ENCODE assay signal across 19 cellular contexts in the genomic region with DNA sequence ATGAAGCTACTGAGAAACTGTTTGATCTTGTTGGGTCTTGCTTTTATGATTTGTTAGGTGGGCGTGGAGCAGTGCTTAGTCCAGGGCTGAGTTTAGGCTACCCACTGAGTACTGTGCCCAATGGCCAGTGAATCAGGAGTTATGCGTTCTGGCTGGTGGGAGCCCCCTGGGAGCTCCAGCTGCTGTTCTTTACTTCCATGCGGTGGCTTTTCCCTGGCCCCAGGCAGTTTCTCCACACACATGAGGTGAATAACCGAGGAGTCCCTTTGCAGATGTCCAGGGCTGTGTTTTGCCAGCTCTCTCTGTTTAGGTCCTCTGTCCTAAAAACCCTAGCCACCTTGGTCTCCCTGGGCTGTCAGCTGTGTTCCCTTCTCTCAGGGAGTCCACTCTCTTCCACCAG.
A peak's percentile ranks its signal among the peaks of the same experiment; 100 is the strongest.
DNase-seq lines count a peak whose midpoint lies in the region; ATAC-seq and TF ChIP-seq lines count a peak whose summit lies in the region.
"Had no signal": no experiment of that assay in that cellular context is flagged by ENCODE, and none has a peak within 500 bp of the region (broad histone marks: within the 10 kb centered on the region; RNA-seq: fewer than 3 reads in every experiment).

No MANE protein-coding gene starts in this region.

- H3F3A ChIP-seq in SK-N-SH (replicated peaks; ENCODE audit: insufficient read depth), result no peaks in the 10 kb centered on the region

- H3K4me2 ChIP-seq in SK-N-SH, result no peak overlapping the region

- H3K4me3 ChIP-seq in upper lobe of right lung (no peak overlapping the region), SK-N-SH (ENCODE audit: low read depth in 2 of 2, low read length in 1 of 2) (no peak overlapping the region), tibial nerve (no peak overlapping the region)
- H3K4me3 ChIP-seq: gastrocnemius medialis, lower lobe of right lung, psoas muscle had no signal

- POLR2A ChIA-PET in RWPE1 (lab: Yijun Ruan, JAX; ENCODE audit: low non-redundant PET), result no interaction called here
- POLR2A ChIA-PET in SK-N-SH (lab: Yijun Ruan, JAX), result interaction anchor here (0.6 kb wide), 1 partner anchor 34 kb away, joined by 3 read pairs; no protein-coding TSS in a partner anchor

- TF ChIP-seq CTCF in RWPE1 (conservative IDR thresholded peaks at IDR 0.05; ENCODE audit: low read depth), result no peak
- TF ChIP-seq CTCF in glutamatergic neuron (IDR thresholded peaks at IDR 0.05; ENCODE audit: partially characterized antibody, unreplicated experiment), result no peak
- no peak for TF ChIP-seq CTCF in upper lobe of right lung (IDR thresholded peaks at IDR 0.05)
- no peak for TF ChIP-seq CTCF in SK-N-SH (IDR thresholded peaks at IDR 0.05)
- no peak for TF ChIP-seq CTCF in tibial nerve (IDR thresholded peaks at IDR 0.05)

- no peak for ATAC-seq in upper lobe of right lung
- ATAC-seq: gastrocnemius medialis, lower lobe of right lung, psoas muscle had no signal

- no peaks in the 10 kb centered on the region for H3K9me3 Mint-ChIP-seq in activated naive CD4-positive, alpha-beta T cell treated with anti-CD3 and anti-CD28 coated beads, Interleukin-2, amount 50 U/mL, for 24 hours
- H3K9me3 Mint-ChIP-seq in activated naive CD4-positive, alpha-beta T cell treated with anti-CD3 and anti-CD28 coated beads for 36 hours, result no peaks in the 10 kb centered on the region
- peaks cover 3% of the 10 kb centered on the region for H3K9me3 Mint-ChIP-seq in glutamatergic neuron (ENCODE audit: unreplicated experiment)
- H3K9me3 Mint-ChIP-seq: activated T-helper 1 cell treated with anti-CD3 and anti-CD28 coated beads, Interleukin-12 subunit alpha, Interleukin-12 subunit beta, Interleukin-2, Interleukin-4 antibody, amounts not matched to agents 30 ng/mL and 10 ng/mL and 1 ng/mL, durations not matched to agents 14 hours and 24 hours and 36 hours; nephron had no signal

- no peak overlapping the region for H3K4me3 Mint-ChIP-seq in activated naive CD4-positive, alpha-beta T cell treated with anti-CD3 and anti-CD28 coated beads, Interleukin-2, amount 50 U/mL, for 24 hours
- no peak overlapping the region for H3K4me3 Mint-ChIP-seq in activated naive CD4-positive, alpha-beta T cell treated with anti-CD3 and anti-CD28 coated beads for 36 hours
- no peak overlapping the region for H3K4me3 Mint-ChIP-seq in glutamatergic neuron (ENCODE audit: unreplicated experiment)
- H3K4me3 Mint-ChIP-seq: nephron had no signal

- TF ChIP-seq POLR2A in tibial nerve (IDR thresholded peaks at IDR 0.05), result no peak

- no peaks in the 10 kb centered on the region for H3K9me3 ChIP-seq in upper lobe of right lung
- no peaks in the 10 kb centered on the region for H3K9me3 ChIP-seq in SK-N-SH
- H3K9me3 ChIP-seq in tibial nerve, result no peaks in the 10 kb centered on the region
- H3K9me3 ChIP-seq: gastrocnemius medialis, lower lobe of right lung, psoas muscle had no signal

- TF ChIP-seq RAD21 in SK-N-SH (IDR thresholded peaks at IDR 0.05; ENCODE audit: low read length), result no peak

- H3K27me3 ChIP-seq in upper lobe of right lung, result no peaks in the 10 kb centered on the region
- no peaks in the 10 kb centered on the region; the same call in 1 of the 2 replicates for H3K27me3 ChIP-seq in SK-N-SH (ENCODE audit: insufficient read depth)
- no peaks in the 10 kb centered on the region for H3K27me3 ChIP-seq in tibial nerve
- H3K27me3 ChIP-seq: gastrocnemius medialis had no signal

- H3K27me3 Mint-ChIP-seq in activated naive CD4-positive, alpha-beta T cell treated with anti-CD3 and anti-CD28 coated beads, Interleukin-2, amount 50 U/mL, for 24 hours, result no peaks in the 10 kb centered on the region
- H3K27me3 Mint-ChIP-seq in activated naive CD4-positive, alpha-beta T cell treated with anti-CD3 and anti-CD28 coated beads for 36 hours (ENCODE audit: low read depth), result no peaks in the 10 kb centered on the region
- H3K27me3 Mint-ChIP-seq in glutamatergic neuron (ENCODE audit: unreplicated experiment), result peaks cover 3% of the 10 kb centered on the region

- WGBS in SK-N-SH (ENCODE audit: low lambda C conversion rate), result 48% methylated on average over 4 of the region's 4 CpGs
- 56 to 60% methylated on average over 4 of the region's 4 CpGs for WGBS in tibial nerve, 2 donors

- H3K27ac ChIP-seq in RWPE1, result peak overlapping the region; percentile 88
- peak overlapping the region; percentile 87 for H3K27ac ChIP-seq in upper lobe of right lung
- H3K27ac ChIP-seq in SK-N-SH (ENCODE audit: low read depth in 2 of 2, low read length in 1 of 2), result no peak overlapping the region
- H3K27ac ChIP-seq in tibial nerve, result no peak overlapping the region
- H3K27ac ChIP-seq: gastrocnemius medialis, psoas muscle had no signal

- no peak for DNase-seq in activated naive CD4-positive, alpha-beta T cell treated with anti-CD3 and anti-CD28 coated beads for 36 hours
- DNase-seq in RWPE1 (ENCODE audit: low spot score), result no peak
- DNase-seq in glutamatergic neuron, result peak; percentile 56
- DNase-seq in upper lobe of right lung, result no peak
- no peak for DNase-seq in AG20443 (ENCODE audit: low spot score)
- no peak for DNase-seq in SK-N-SH
- no peak for DNase-seq in tibial nerve (ENCODE audit: low spot score in 2 of 2)
- DNase-seq: activated CD4-positive, alpha-beta T cell treated with anti-CD3 and anti-CD28 coated beads for 48 hours; anterior cingulate cortex; gastrocnemius medialis; H7; lower lobe of right lung; NCI-H1694 treated with DMSO at 0.1 percent for 48 hours; NK-92 treated with Interleukin-12 subunit alpha and Interleukin-12 subunit beta, amount 100 ng/mL, for 24 hours; psoas muscle; Right ventricle myocardium superior had no signal

- H3K4me1 Mint-ChIP-seq in activated naive CD4-positive, alpha-beta T cell treated with anti-CD3 and anti-CD28 coated beads, Interleukin-2, amount 50 U/mL, for 24 hours, result peaks cover 76% of the 10 kb centered on the region
- H3K4me1 Mint-ChIP-seq in activated naive CD4-positive, alpha-beta T cell treated with anti-CD3 and anti-CD28 coated beads for 36 hours (ENCODE audit: low read depth), result peaks cover 63% of the 10 kb centered on the region
- H3K4me1 Mint-ChIP-seq in glutamatergic neuron (ENCODE audit: low read depth, unreplicated experiment), result peaks cover 18% of the 10 kb centered on the region

- H3K36me3 ChIP-seq in upper lobe of right lung (no peaks in the 10 kb centered on the region), SK-N-SH (replicated peaks in 1 of 2; ENCODE audit: control insufficient read depth in 1 of 2, insufficient read depth in 2 of 2, low read length in 1 of 2) (no peaks in the 10 kb centered on the region), tibial nerve (no peaks in the 10 kb centered on the region)
- H3K36me3 ChIP-seq: gastrocnemius medialis, lower lobe of right lung had no signal

- no peak overlapping the region for H3K9ac ChIP-seq in SK-N-SH

- H3K36me3 Mint-ChIP-seq in activated naive CD4-positive, alpha-beta T cell treated with anti-CD3 and anti-CD28 coated beads, Interleukin-2, amount 50 U/mL, for 24 hours, result no peaks in the 10 kb centered on the region
- H3K36me3 Mint-ChIP-seq in activated naive CD4-positive, alpha-beta T cell treated with anti-CD3 and anti-CD28 coated beads for 36 hours (ENCODE audit: low read depth), result no peaks in the 10 kb centered on the region
- H3K36me3 Mint-ChIP-seq in glutamatergic neuron (ENCODE audit: unreplicated experiment), result no peaks in the 10 kb centered on the region

- peak overlapping the region; percentile 51 for H3K27ac Mint-ChIP-seq in activated naive CD4-positive, alpha-beta T cell treated with anti-CD3 and anti-CD28 coated beads, Interleukin-2, amount 50 U/mL, for 24 hours
- H3K27ac Mint-ChIP-seq in activated naive CD4-positive, alpha-beta T cell treated with anti-CD3 and anti-CD28 coated beads for 36 hours, result no peak overlapping the region
- no peak overlapping the region for H3K27ac Mint-ChIP-seq in glutamatergic neuron (ENCODE audit: unreplicated experiment)
- H3K27ac Mint-ChIP-seq: nephron had no signal

- no peaks in the 10 kb centered on the region for H4K20me1 ChIP-seq in SK-N-SH (ENCODE audit: insufficient read depth)

- H2AFZ ChIP-seq in SK-N-SH (ENCODE audit: low read depth), result no peak overlapping the region

- no peaks in the 10 kb centered on the region for H3K9me2 ChIP-seq in SK-N-SH

- H3K4me1 ChIP-seq in upper lobe of right lung (peaks cover 33% of the 10 kb centered on the region), SK-N-SH (ENCODE audit: control insufficient read depth in 1 of 2, insufficient read depth in 2 of 2, low read depth in 1 of 2, low read length in 1 of 2) (peaks cover 0 to 19% of the 10 kb centered on the region in 2 experiments; a peak in 1 of 4 replicates), tibial nerve (peaks cover 0 to 32% (median 21%) of the 10 kb centered on the region in 4 donors)
- H3K4me1 ChIP-seq: psoas muscle had no signal

- CTCF ChIA-PET in activated naive CD4-positive, alpha-beta T cell treated with anti-CD3 and anti-CD28 coated beads for 36 hours (lab: Charles Lee), result interaction anchor here (0.8 to 10.5 kb wide), 5 partner anchors 11 to 87 kb away, joined by 3 to 348 read pairs (median 6); no protein-coding TSS in a partner anchor
- CTCF ChIA-PET in RWPE1 (lab: Yijun Ruan, JAX) (interaction anchor here (0.6 to 0.7 kb wide), 2 partner anchors 117 to 231 kb away, joined by 3 to 4 read pairs; no protein-coding TSS in a partner anchor), SK-N-SH (lab: Yijun Ruan, JAX) (interaction anchor here (2.6 to 8.2 kb wide), 2 partner anchors 56 to 225 kb away, joined by 19 to 67 read pairs; no protein-coding TSS in a partner anchor)

- H3K79me2 ChIP-seq in SK-N-SH (ENCODE audit: insufficient read depth), result no peaks in the 10 kb centered on the region

- intact Hi-C loops in activated naive CD4-positive, alpha-beta T cell treated with anti-CD3 and anti-CD28 coated beads for 36 hours (cut with micrococcal nuclease), result no loop called here
- intact Hi-C loops in upper lobe of right lung (cut with DNase I), result no loop called here

- TF ChIP-seq EP300 in SK-N-SH (IDR thresholded peaks at IDR 0.05; ENCODE audit: borderline replicate concordance in 1 of 2, low read depth in 1 of 2, low read length in 1 of 2) (no peak), tibial nerve (IDR thresholded peaks at IDR 0.05) (no peak)

TF ChIP-seq in SK-N-SH, 30 proteins besides CTCF, POLR2A, EP300 and RAD21 (continues in another document):
- TF ChIP-seq CHD2 (IDR thresholded peaks at IDR 0.05; ENCODE audit: low read length, partially characterized antibody), result no peak
- TF ChIP-seq FOSL2 (IDR thresholded peaks at IDR 0.05; ENCODE audit: borderline replicate concordance, low read depth), result no peak
- no peak for TF ChIP-seq FOXM1 (IDR thresholded peaks at IDR 0.05; ENCODE audit: low read depth)
- TF ChIP-seq FOXJ3 (CRISPR knock-in tag; IDR thresholded peaks at IDR 0.05), result no peak
- no peak for TF ChIP-seq TEAD4 (IDR thresholded peaks at IDR 0.05; ENCODE audit: borderline replicate concordance, insufficient read depth)
- TF ChIP-seq, protein P1, sequence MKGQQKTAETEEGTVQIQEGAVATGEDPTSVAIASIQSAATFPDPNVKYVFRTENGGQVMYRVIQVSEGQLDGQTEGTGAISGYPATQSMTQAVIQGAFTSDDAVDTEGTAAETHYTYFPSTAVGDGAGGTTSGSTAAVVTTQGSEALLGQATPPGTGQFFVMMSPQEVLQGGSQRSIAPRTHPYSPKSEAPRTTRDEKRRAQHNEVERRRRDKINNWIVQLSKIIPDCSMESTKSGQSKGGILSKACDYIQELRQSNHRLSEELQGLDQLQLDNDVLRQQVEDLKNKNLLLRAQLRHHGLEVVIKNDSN (IDR thresholded peaks at IDR 0.05; ENCODE audit: borderline replicate concordance, low read depth), result no peak
- no peak for TF ChIP-seq GABPA (IDR thresholded peaks at IDR 0.05; ENCODE audit: low read depth)

Comparison
In these comparisons a context has a peak if more than half of its experiments do, and no peak if none do; other contexts are left out.
1. H3K27ac ChIP-seq: peak in RWPE1 (single experiment) and upper lobe of right lung (single experiment); none in SK-N-SH (0 of 2) and tibial nerve (0 of 4).